8 cellular contexts compared by ENCODE assay signal in genomic region chr1:172532700-172533510, GRCh38. TPM values are rescaled to one million over a fixed set of nuclear protein-coding genes. Genes with fewer than 3 reads are reported as not detected.
DNase-seq lines count a peak whose midpoint lies in the region; ATAC-seq and TF ChIP-seq lines count a peak whose summit lies in the region.

TSS of gene SUCO (plus strand) at chr1:172533150. CDS start at chr1:172533436, 286 bp downstream.

- TF ChIP-seq CTCF in GM10248 (IDR thresholded peaks at IDR 0.05; ENCODE audit: control extremely low read depth, extremely low read depth, low read depth, missing control alignments) (peak; percentile 3), osteoblast (IDR thresholded peaks at IDR 0.05; ENCODE audit: extremely low read depth, low read depth, low read length) (no peak), thoracic aorta (IDR thresholded peaks at IDR 0.05) (no peak)

- H3K4me2 ChIP-seq in osteoblast (ENCODE audit: insufficient read depth, low read length): peak within 1 kb of the TSS; percentile 96

- H3K4me1 Mint-ChIP-seq in activated naive CD8-positive, alpha-beta T cell (ENCODE audit: low read depth): peaks cover 52% of the 10 kb centered on the region

- H3K79me2 ChIP-seq in osteoblast (ENCODE audit: insufficient read depth, low read length): peaks cover 48% of the 10 kb centered on the region

- DNase-seq in GM10248 (ENCODE audit: extremely low spot score) (peak; percentile 97), NCI-H1105 (lab: John Stamatoyannopoulos, UW) (peak; percentile 99), SKM-1 treated with dmso at 0.1 percent for 144 hours (lab: John Stamatoyannopoulos, UW; ENCODE audit: unreplicated experiment) (peak; percentile 100), glomerular visceral epithelial cell (ENCODE audit: extremely low spot score) (peak; percentile 100), osteoblast (ENCODE audit: insufficient read length, low spot score, missing footprints) (peak; percentile 98), thoracic aorta (ENCODE audit: low spot score) (peak; percentile 98)

- H3K9me3 Mint-ChIP-seq in activated naive CD8-positive, alpha-beta T cell (ENCODE audit: low read depth): no peaks in the 10 kb centered on the region

- peaks cover 35% of the 10 kb centered on the region for H4K20me1 ChIP-seq in osteoblast (ENCODE audit: insufficient read depth, low read length)

- H3K4me3 ChIP-seq in osteoblast (ENCODE audit: insufficient read depth, low read length): peak within 1 kb of the TSS; percentile 72
- H3K4me3 ChIP-seq in thoracic aorta: peak within 1 kb of the TSS; percentile 93

- H3K36me3 Mint-ChIP-seq in activated naive CD8-positive, alpha-beta T cell: no peaks in the 10 kb centered on the region

- CTCF ChIA-PET in GM10248 (lab: Yijun Ruan, JAX): interaction anchor here (0.6 to 1.5 kb wide), 7 partner anchors 10 to 1048 kb away, joined by 3 to 7 read pairs (median 3); partner anchors contain the start of gene PRRC2C

- POLR2A ChIA-PET in GM10248 (lab: Yijun Ruan, JAX): interaction anchor here (0.8 to 1.5 kb wide), 4 partner anchors 9 to 585 kb away, joined by 3 to 6 read pairs (median 4); no protein-coding TSS in a partner anchor

- peak within 1 kb of the TSS; percentile 99 for H3K4me3 Mint-ChIP-seq in activated naive CD8-positive, alpha-beta T cell

- H3K9me3 ChIP-seq in osteoblast (ENCODE audit: low read depth, low read length): no peaks in the 10 kb centered on the region
- no peaks in the 10 kb centered on the region for H3K9me3 ChIP-seq in thoracic aorta

- H3K27me3 Mint-ChIP-seq in activated naive CD8-positive, alpha-beta T cell: peaks cover 2% of the 10 kb centered on the region

- peak within 1 kb of the TSS; percentile 98 for H2AFZ ChIP-seq in osteoblast (ENCODE audit: low read length)

- H3K27me3 ChIP-seq in osteoblast (ENCODE audit: insufficient read depth, low read length) (peaks cover 1% of the 10 kb centered on the region), thoracic aorta (replicated peaks; ENCODE audit: insufficient read depth) (no peaks in the 10 kb centered on the region)

- H3K27ac Mint-ChIP-seq in activated naive CD8-positive, alpha-beta T cell: peak within 1 kb of the TSS; percentile 100

- H3K4me1 ChIP-seq in osteoblast (ENCODE audit: insufficient read depth, low read length): peaks cover 30% of the 10 kb centered on the region
- H3K4me1 ChIP-seq in thoracic aorta (ENCODE audit: control insufficient read depth in 1 of 2, low read depth in 2 of 2): peaks cover 6 to 26% of the 10 kb centered on the region in 2 donors

- H3K36me3 ChIP-seq in osteoblast (ENCODE audit: insufficient read depth, low read length) (no peaks in the 10 kb centered on the region), thoracic aorta (no peaks in the 10 kb centered on the region)

- ATAC-seq in HG02623 (IDR thresholded peaks at IDR 0.05; ENCODE audit: unreplicated experiment) (peak; percentile 79), thoracic aorta (ENCODE audit: insufficient number of reproducible peaks, low FRiP score, low read depth) (peak; percentile 92)

- H3K27ac ChIP-seq in osteoblast (ENCODE audit: low read depth, low read length): peak within 1 kb of the TSS; percentile 98
- peak within 1 kb of the TSS; percentile 96 to 99 for H3K27ac ChIP-seq in thoracic aorta

RNA-seq across cellular contexts. Expression of gene SUCO, which starts in this region (rescaled TPM):
- 41.3 and 41.6 TPM in 2 replicates for total RNA-seq in osteoblast
- 10 to 100 TPM; 19.5 to 43.5 TPM for total RNA-seq in thoracic aorta

Comparison
In these comparisons a context has a peak if more than half of its experiments do, and no peak if none do; other contexts are left out.
1. Peak in every context shown above with its lines: DNase-seq, ATAC-seq, H3K4me3 ChIP-seq and H3K27ac ChIP-seq.